In genomic region chr20:34090645-34091044, GRCh38 we compare ENCODE assay signal across 15 cellular contexts.
"Had no signal": no experiment of that assay in that cellular context is flagged by ENCODE, and none has a peak within 500 bp of the region (broad histone marks: within the 10 kb centered on the region; RNA-seq: fewer than 3 reads in every experiment).

No MANE protein-coding gene starts in this region.

- H3K4me1 Mint-ChIP-seq: endodermal cell had no signal

- DNase-seq: activated CD8-positive, alpha-beta memory T cell treated with anti-CD3 and anti-CD28 coated beads, Interleukin-2, amount 10 ng/mL, durations not matched to agents 7 days and 5 days; activated naive CD4-positive, alpha-beta T cell treated with anti-CD3 and anti-CD28 coated beads for 36 hours; cerebellar nuclear complex; dermis blood vessel endothelial cell; endodermal cell; hypothalamus; kidney glomerular epithelial cell; naive B cell; occipital lobe; psoas muscle; stimulated activated CD4-positive, alpha-beta T cell treated with anti-CD3 and anti-CD28 coated beads, Interleukin-2, amount 100 ng/mL, for 48 hours; stimulated activated CD8-positive, alpha-beta memory T cell treated with anti-CD3 and anti-CD28 coated beads, Interleukin-4, amount 100 ng/mL, for 48 hours; T-helper 2 cell had no signal

- H3K27ac ChIP-seq: tibial nerve had no signal

- H3K27me3 ChIP-seq: tibial nerve had no signal

- ATAC-seq: activated CD8-positive, alpha-beta memory T cell treated with anti-CD3 and anti-CD28 coated beads, Interleukin-2, amount 10 ng/mL, durations not matched to agents 7 days and 5 days had no signal

- H3K4me1 ChIP-seq: tibial nerve had no signal

- H3K4me3 Mint-ChIP-seq: activated CD8-positive, alpha-beta memory T cell treated with anti-CD3 and anti-CD28 coated beads, Interleukin-2, amount 10 ng/mL, durations not matched to agents 7 days and 5 days; activated naive CD4-positive, alpha-beta T cell treated with anti-CD3 and anti-CD28 coated beads for 36 hours; endodermal cell; naive B cell had no signal

- H3K27me3 Mint-ChIP-seq: activated CD8-positive, alpha-beta memory T cell treated with anti-CD3 and anti-CD28 coated beads, Interleukin-2, amount 10 ng/mL, durations not matched to agents 7 days and 5 days; naive B cell had no signal

- H3K4me3 ChIP-seq: lung, psoas muscle, tibial nerve had no signal

- H3K9me3 ChIP-seq: psoas muscle, tibial nerve had no signal

- H3K9me3 Mint-ChIP-seq: activated naive CD4-positive, alpha-beta T cell treated with anti-CD3 and anti-CD28 coated beads for 36 hours; endodermal cell; naive B cell had no signal
